11 cellular contexts compared by ENCODE assay signal in genomic region chr11:12085371-12086251, GRCh38. TPM values are rescaled to one million over a fixed set of nuclear protein-coding genes. Genes with fewer than 3 reads are reported as not detected.
DNase-seq lines count a peak whose midpoint lies in the region; ATAC-seq and TF ChIP-seq lines count a peak whose summit lies in the region.
"Had no signal": no experiment of that assay in that cellular context is flagged by ENCODE, and none has a peak within 500 bp of the region (broad histone marks: within the 10 kb centered on the region; RNA-seq: fewer than 3 reads in every experiment).

No MANE protein-coding gene starts in this region.

- H3K4me1 ChIP-seq in Loucy (ENCODE audit: insufficient read depth, low read length, poor library complexity, severe bottlenecking): peaks cover 64% of the 10 kb centered on the region
- H3K4me1 ChIP-seq in esophagus muscularis mucosa: peaks cover 51 to 60% (median 57%) of the 10 kb centered on the region in 4 donors
- no peaks in the 10 kb centered on the region for H3K4me1 ChIP-seq in parathyroid adenoma

- no peak for TF ChIP-seq EP300 in esophagus muscularis mucosa (IDR thresholded peaks at IDR 0.05)

- H3F3A ChIP-seq in Loucy (ENCODE audit: low read depth): peaks cover 9% of the 10 kb centered on the region; the same call in 1 of the 2 replicates

- DNase-seq in AG04450 (ENCODE audit: low read depth, low spot score) (no peak), esophagus muscularis mucosa (ENCODE audit: extremely low spot score) (no peak), T1000 (lab: John Stamatoyannopoulos, UW) (no peak), NCI-H1417 treated with DMSO at 0.1 percent for 48 hours (lab: John Stamatoyannopoulos, UW) (no peak), 8988T (no peak)
- DNase-seq: NCI-H1092, SIG-M5 had no signal

- WGBS in esophagus muscularis mucosa: 72% methylated on average over 11 of the region's 11 CpGs

- H3K9me2 ChIP-seq in Loucy (replicated peaks; ENCODE audit: low read depth, low read length): no peaks in the 10 kb centered on the region

- H2AFZ ChIP-seq in Loucy (ENCODE audit: low read length) (no peak overlapping the region), parathyroid adenoma (no peak overlapping the region)

- H3K9me3 ChIP-seq in AG04450 (ENCODE audit: control insufficient read depth, insufficient read depth, low read length) (peaks cover 3% of the 10 kb centered on the region; the same call in 1 of the 2 replicates), Loucy (ENCODE audit: insufficient read depth, low read depth, low read length) (no peaks in the 10 kb centered on the region), esophagus muscularis mucosa (no peaks in the 10 kb centered on the region), parathyroid adenoma (ENCODE audit: control insufficient read depth, low read length) (no peaks in the 10 kb centered on the region)

- H3K79me2 ChIP-seq in Loucy (ENCODE audit: insufficient read depth, low read length) (no peaks in the 10 kb centered on the region), parathyroid adenoma (no peaks in the 10 kb centered on the region)

- intact Hi-C loops in esophagus muscularis mucosa (cut with DNase I): no loop called here

- no peak for ATAC-seq in HG02763 (IDR thresholded peaks at IDR 0.05; ENCODE audit: unreplicated experiment)
- ATAC-seq: stimulated activated memory B cell treated with anti-CD40 and anti-IgM and Interleukin-4, amounts not matched to agents 10 μg/mL and 1 μg/mL and 100 μg/mL, for 72 hours had no signal

- no peak for TF ChIP-seq POLR2A in esophagus muscularis mucosa (IDR thresholded peaks at IDR 0.05; ENCODE audit: low read depth)

- CTCF ChIA-PET in AG04450 (lab: Charles Lee): interaction anchor here (1.1 to 4.2 kb wide), 5 partner anchors 8 to 196 kb away, joined by 3 to 26 read pairs (median 4); no protein-coding TSS in a partner anchor

- no peaks in the 10 kb centered on the region for H3K36me3 ChIP-seq in Loucy (ENCODE audit: insufficient read depth, low read length)
- H3K36me3 ChIP-seq in esophagus muscularis mucosa: no peaks in the 10 kb centered on the region
- no peaks in the 10 kb centered on the region for H3K36me3 ChIP-seq in parathyroid adenoma (ENCODE audit: control insufficient read depth, insufficient read depth, low read length)

- H3K4me3 ChIP-seq in AG04450 (ENCODE audit: low read depth, low read length): no peak overlapping the region
- peak overlapping the region; percentile 57 for H3K4me3 ChIP-seq in Loucy (ENCODE audit: low read length, poor library complexity, severe bottlenecking)
- H3K4me3 ChIP-seq in esophagus muscularis mucosa: peak overlapping the region in 1 of 4 donors; percentile 24
- no peak overlapping the region for H3K4me3 ChIP-seq in parathyroid adenoma (ENCODE audit: low read depth, low read length)

- POLR2A ChIA-PET in AG04450 (lab: Yijun Ruan, JAX): interaction anchor here (0.5 to 2.6 kb wide), 9 partner anchors 9 to 201 kb away, joined by 3 to 16 read pairs (median 4); partner anchors contain the start of gene MICAL2

- H3K27ac ChIP-seq in AG04450 (ENCODE audit: low read depth, low read length): peak overlapping the region; percentile 100
- H3K27ac ChIP-seq in esophagus muscularis mucosa (replicated peaks in 1 of 4): peak overlapping the region; percentile 89 to 91 (median 90)
- H3K27ac ChIP-seq in parathyroid adenoma: peak overlapping the region; percentile 54

- H4K20me1 ChIP-seq in Loucy (ENCODE audit: insufficient read depth, low read length, poor library complexity, severe bottlenecking): no peaks in the 10 kb centered on the region

- H3K4me2 ChIP-seq in Loucy (ENCODE audit: low read depth, low read length, poor library complexity, severe bottlenecking) (peak overlapping the region; percentile 79), parathyroid adenoma (ENCODE audit: low read length) (no peak overlapping the region)

- TF ChIP-seq CTCF in AG04450 (IDR thresholded peaks at IDR 0.05; ENCODE audit: low read depth, low read length) (no peak), Loucy (conservative IDR thresholded peaks at IDR 0.05; ENCODE audit: low read length) (no peak), esophagus muscularis mucosa (IDR thresholded peaks at IDR 0.05) (no peak), parathyroid adenoma (IDR thresholded peaks at IDR 0.05) (no peak)

- peak overlapping the region; percentile 80 for H3K9ac ChIP-seq in Loucy (ENCODE audit: low read depth, low read length, poor library complexity, severe bottlenecking)
- no peak overlapping the region for H3K9ac ChIP-seq in parathyroid adenoma

- H3K27me3 ChIP-seq in AG04450 (ENCODE audit: control insufficient read depth, insufficient read depth, low read length): no peaks in the 10 kb centered on the region
- no peaks in the 10 kb centered on the region for H3K27me3 ChIP-seq in Loucy (ENCODE audit: insufficient read depth, low read length, poor library complexity, severe bottlenecking)
- no peaks in the 10 kb centered on the region for H3K27me3 ChIP-seq in esophagus muscularis mucosa
- H3K27me3 ChIP-seq in parathyroid adenoma (ENCODE audit: control insufficient read depth, insufficient read depth, low read length): no peaks in the 10 kb centered on the region

RNA-seq across cellular contexts. Expression of gene MICAL2, which starts 24.8 kb away (rescaled TPM):
- 171 and 222 TPM in 2 replicates for polyA plus RNA-seq in AG04450 (2011; rRNA removed)
- polyA minus RNA-seq in AG04450 (2011; rRNA and poly(A)+ RNA removed): 389 and 460 TPM in 2 replicates
- 100 to 1,000 TPM; 195 to 499 (median 259) TPM for total RNA-seq in esophagus muscularis mucosa
